10 cellular contexts compared by ENCODE assay signal in genomic region chr6:98836025-98836961, GRCh38. TPM values are rescaled to one million over a fixed set of nuclear protein-coding genes. Genes with fewer than 3 reads are reported as not detected.
DNase-seq lines count a peak whose midpoint lies in the region; ATAC-seq, FAIRE-seq and TF ChIP-seq lines count a peak whose summit lies in the region.
"Had no signal": no experiment of that assay in that cellular context is flagged by ENCODE, and none has a peak within 500 bp of the region (broad histone marks: within the 10 kb centered on the region; RNA-seq: fewer than 3 reads in every experiment).

No MANE protein-coding gene starts in this region.

- peak overlapping the region; percentile 63 for H3K4me3 Mint-ChIP-seq in CD8-positive, alpha-beta T cell
- H3K4me3 Mint-ChIP-seq in HFFc6 (peak overlapping the region; percentile 50), astrocyte (ENCODE audit: unreplicated experiment) (peak overlapping the region; percentile 87)
- H3K4me3 Mint-ChIP-seq in naive thymus-derived CD4-positive, alpha-beta T cell: peak overlapping the region; percentile 24 to 92 (median 61)

- H3K27ac Mint-ChIP-seq in CD8-positive, alpha-beta T cell: no peak overlapping the region
- H3K27ac Mint-ChIP-seq in HFFc6 (no peak overlapping the region), astrocyte (ENCODE audit: unreplicated experiment) (no peak overlapping the region)
- H3K27ac Mint-ChIP-seq in naive thymus-derived CD4-positive, alpha-beta T cell: peak overlapping the region in 2 of 9 donors; percentile 11 to 62

- CTCF ChIA-PET in CD8-positive, alpha-beta T cell (lab: Charles Lee): interaction anchor here (1.6 kb wide), 1 partner anchor 10 kb away, joined by 6 read pairs; no protein-coding TSS in a partner anchor
- CTCF ChIA-PET in naive thymus-derived CD4-positive, alpha-beta T cell (lab: Charles Lee): no interaction called here

- peak overlapping the region; percentile 58 for H2AFZ ChIP-seq in astrocyte (ENCODE audit: low read depth, low read length)

- TF ChIP-seq POLR2A in gastrocnemius medialis (IDR thresholded peaks at IDR 0.05): no peak

- H3K27ac ChIP-seq in CD8-positive, alpha-beta T cell (ENCODE audit: low read depth, low read length): no peak overlapping the region
- H3K27ac ChIP-seq in astrocyte (ENCODE audit: low read depth, low read length) (no peak overlapping the region), gastrocnemius medialis (no peak overlapping the region)
- H3K27ac ChIP-seq in naive thymus-derived CD4-positive, alpha-beta T cell (ENCODE audit: low read depth, low read length): no peak overlapping the region
- H3K27ac ChIP-seq: ovary had no signal

- intact Hi-C loops in CD8-positive, alpha-beta T cell (cut with DNase I, micrococcal nuclease): loop anchor here in 1 of 2 experiments (10.0 kb wide), 2 partner anchors 779 to 1551 kb away; partner anchors contain the start of gene MMS22L
- intact Hi-C loops in naive thymus-derived CD4-positive, alpha-beta T cell (cut with micrococcal nuclease): loop anchor here in 1 of 2 donors (10.0 kb wide), 1 partner anchor 1911 kb away; the partner anchor contains the start of gene KLHL32
- intact Hi-C loops in gastrocnemius medialis (cut with DNase I; ENCODE audit: low total_unique reads): no loop called here

- H3K36me3 ChIP-seq in CD8-positive, alpha-beta T cell (ENCODE audit: insufficient read depth, low read length): no peaks in the 10 kb centered on the region
- H3K36me3 ChIP-seq in astrocyte (ENCODE audit: insufficient read depth, low read length): no peaks in the 10 kb centered on the region
- no peaks in the 10 kb centered on the region for H3K36me3 ChIP-seq in naive thymus-derived CD4-positive, alpha-beta T cell (ENCODE audit: control insufficient read depth in 2 of 3, insufficient read depth in 3 of 3, low read length in 3 of 3)
- no peaks in the 10 kb centered on the region for H3K36me3 ChIP-seq in gastrocnemius medialis
- H3K36me3 ChIP-seq: ovary had no signal

- H3K27me3 ChIP-seq in CD8-positive, alpha-beta T cell (ENCODE audit: insufficient read depth, low read length): peaks cover 36% of the 10 kb centered on the region
- H3K27me3 ChIP-seq in astrocyte (ENCODE audit: insufficient read depth, low read length): peaks cover 51% of the 10 kb centered on the region
- peaks cover 29 to 67% of the 10 kb centered on the region in 2 donors for H3K27me3 ChIP-seq in naive thymus-derived CD4-positive, alpha-beta T cell (ENCODE audit: control insufficient read depth in 2 of 2, insufficient read depth in 2 of 2, low read length in 2 of 2)
- H3K27me3 ChIP-seq in gastrocnemius medialis: peaks cover 92 to 98% (median 94%) of the 10 kb centered on the region in 3 donors

- peaks cover 61% of the 10 kb centered on the region for H3K79me2 ChIP-seq in astrocyte (ENCODE audit: insufficient read depth, low read length)

- H3K4me1 ChIP-seq in CD8-positive, alpha-beta T cell (ENCODE audit: insufficient read depth, low read length): peaks cover 25% of the 10 kb centered on the region
- peaks cover 26% of the 10 kb centered on the region for H3K4me1 ChIP-seq in astrocyte (ENCODE audit: insufficient read depth, low read length)
- peaks cover 17 to 26% of the 10 kb centered on the region in 2 donors for H3K4me1 ChIP-seq in naive thymus-derived CD4-positive, alpha-beta T cell (ENCODE audit: control insufficient read depth in 2 of 2, insufficient read depth in 2 of 2, low read length in 2 of 2)
- H3K4me1 ChIP-seq in gastrocnemius medialis: peaks cover 13 to 41% of the 10 kb centered on the region in 2 donors

- peak overlapping the region; percentile 68 for H3K9ac ChIP-seq in astrocyte (ENCODE audit: low read length)

- no peak for DNase-seq in CD8-positive, alpha-beta T cell
- DNase-seq in HFFc6: no peak
- DNase-seq in astrocyte (ENCODE audit: low read depth): no peak
- DNase-seq in naive thymus-derived CD4-positive, alpha-beta T cell: no peak
- DNase-seq in gastrocnemius medialis: no peak
- DNase-seq in SIG-M5 (lab: John Stamatoyannopoulos, UW): no peak
- DNase-seq in activated naive CD4-positive, alpha-beta T cell treated with Interleukin-2 at 50 U/mL for 16 hours: no peak

- H3K9me3 ChIP-seq in CD8-positive, alpha-beta T cell (ENCODE audit: low read length): no peaks in the 10 kb centered on the region
- H3K9me3 ChIP-seq in astrocyte (ENCODE audit: insufficient read depth, low read depth, low read length): no peaks in the 10 kb centered on the region
- H3K9me3 ChIP-seq in naive thymus-derived CD4-positive, alpha-beta T cell (ENCODE audit: control insufficient read depth in 2 of 3, low read length in 3 of 3): no peaks in the 10 kb centered on the region
- H3K9me3 ChIP-seq in gastrocnemius medialis: no peaks in the 10 kb centered on the region
- H3K9me3 ChIP-seq: ovary had no signal

- ATAC-seq in CD8-positive, alpha-beta T cell: no peak
- no peak for ATAC-seq in naive thymus-derived CD4-positive, alpha-beta T cell
- ATAC-seq in gastrocnemius medialis (no peak), esophagus mucosa (no peak)

- H3K4me2 ChIP-seq in astrocyte (ENCODE audit: low read length): peak overlapping the region; percentile 85

- no peak for TF ChIP-seq CTCF in CD8-positive, alpha-beta T cell (IDR thresholded peaks at IDR 0.05)
- no peak for TF ChIP-seq CTCF in HFFc6 (IDR thresholded peaks at IDR 0.05)
- no peak for TF ChIP-seq CTCF in astrocyte (IDR thresholded peaks at IDR 0.05; ENCODE audit: insufficient read depth, low read depth, low read length)
- no peak for TF ChIP-seq CTCF in gastrocnemius medialis (IDR thresholded peaks at IDR 0.05 in 4 of 5, conservative IDR thresholded peaks at IDR 0.05 in 1 of 5)

- H3K36me3 Mint-ChIP-seq in CD8-positive, alpha-beta T cell: peaks cover 4% of the 10 kb centered on the region
- H3K36me3 Mint-ChIP-seq in HFFc6 (ENCODE audit: low read depth) (no peaks in the 10 kb centered on the region), astrocyte (ENCODE audit: low read depth, unreplicated experiment) (no peaks in the 10 kb centered on the region)
- H3K36me3 Mint-ChIP-seq in naive thymus-derived CD4-positive, alpha-beta T cell: peaks cover 0 to 4% (median 0%) of the 10 kb centered on the region in 5 donors

- H3K27me3 Mint-ChIP-seq in CD8-positive, alpha-beta T cell (ENCODE audit: low read depth): peaks cover 65% of the 10 kb centered on the region
- H3K27me3 Mint-ChIP-seq in HFFc6 (ENCODE audit: insufficient read depth) (peaks cover 53% of the 10 kb centered on the region), astrocyte (ENCODE audit: low read depth, unreplicated experiment) (peaks cover 34% of the 10 kb centered on the region)
- peaks cover 74 to 88% (median 83%) of the 10 kb centered on the region in 5 donors for H3K27me3 Mint-ChIP-seq in naive thymus-derived CD4-positive, alpha-beta T cell

- no peak for FAIRE-seq in astrocyte (lab: Jason Lieb, UNC)

- in situ Hi-C loops in gastrocnemius medialis (cut with MboI; ENCODE audit: low sequenced_read_pairs in 4 of 4): loop anchor here in 1 of 4 donors (25.0 kb wide), 1 partner anchor 1349 kb away; no protein-coding TSS in a partner anchor

- H3K9me3 Mint-ChIP-seq in CD8-positive, alpha-beta T cell: no peaks in the 10 kb centered on the region
- H3K9me3 Mint-ChIP-seq in HFFc6: no peaks in the 10 kb centered on the region
- H3K9me3 Mint-ChIP-seq in astrocyte (ENCODE audit: unreplicated experiment): peaks cover 3% of the 10 kb centered on the region
- peaks cover 0 to 16% (median 1%) of the 10 kb centered on the region in 11 donors for H3K9me3 Mint-ChIP-seq in naive thymus-derived CD4-positive, alpha-beta T cell

- H4K20me1 ChIP-seq in astrocyte (ENCODE audit: insufficient read depth, low read length): peaks cover 8% of the 10 kb centered on the region

- H3K4me1 Mint-ChIP-seq in CD8-positive, alpha-beta T cell (ENCODE audit: low read depth): peaks cover 37% of the 10 kb centered on the region
- H3K4me1 Mint-ChIP-seq in HFFc6 (ENCODE audit: low read depth) (peaks cover 42% of the 10 kb centered on the region), astrocyte (ENCODE audit: low read depth, unreplicated experiment) (peaks cover 5% of the 10 kb centered on the region)
- peaks cover 29 to 45% (median 32%) of the 10 kb centered on the region in 7 donors for H3K4me1 Mint-ChIP-seq in naive thymus-derived CD4-positive, alpha-beta T cell

- POLR2A ChIA-PET in CD8-positive, alpha-beta T cell (lab: Charles Lee): no interaction called here
- POLR2A ChIA-PET in naive thymus-derived CD4-positive, alpha-beta T cell (lab: Charles Lee): no interaction called here

- no peak overlapping the region for H3K4me3 ChIP-seq in CD8-positive, alpha-beta T cell (ENCODE audit: low read depth, low read length)
- H3K4me3 ChIP-seq in astrocyte (ENCODE audit: insufficient read depth, low read depth, low read length): peak overlapping the region; percentile 66
- no peak overlapping the region for H3K4me3 ChIP-seq in naive thymus-derived CD4-positive, alpha-beta T cell (ENCODE audit: low read length)
- peak overlapping the region in 1 of 4 donors; percentile 27 for H3K4me3 ChIP-seq in gastrocnemius medialis

RNA-seq across cellular contexts. Expression of gene POU3F2, which starts 1.9 kb away (rescaled TPM):
- total RNA-seq in CD8-positive, alpha-beta T cell: not detected
- total RNA-seq in HFFc6 (2021; fragmentation: NEBNext Ultra II Directional; extraction: Animal tissue kit (Norgen Biotek cat#: 25700)): under 1 TPM in 2 of 6 experiments, not detected in 4; 0.02 TPM
- total RNA-seq in astrocyte: 1.9 and 2.1 TPM in 2 replicates
- not detected for total RNA-seq in naive thymus-derived CD4-positive, alpha-beta T cell
- polyA plus RNA-seq in naive thymus-derived CD4-positive, alpha-beta T cell: not detected
- under 1 TPM in 1 of 4 donors, not detected in 3; 0.07 TPM for total RNA-seq in gastrocnemius medialis
- total RNA-seq in esophagus mucosa: not detected
- total RNA-seq: fibroblast of lung, ovary had no signal
- polyA plus RNA-seq: fibroblast of lung had no signal
